23 cellular contexts compared by ENCODE assay signal in genomic region chr2:14285812-14286211, GRCh38.
DNase-seq lines count a peak whose midpoint lies in the region; TF ChIP-seq lines count a peak whose summit lies in the region.
"Had no signal": no experiment of that assay in that cellular context is flagged by ENCODE, and none has a peak within 500 bp of the region (broad histone marks: within the 10 kb centered on the region; RNA-seq: fewer than 3 reads in every experiment).

No MANE protein-coding gene starts in this region.

- WGBS in stomach, 5 donors = 20 to 38% (median 29%) methylated on average over 1 of the region's 1 CpG
- no CpG with 5 or more reads among the region's 1 CpG for WGBS in neuronal stem cell (ENCODE audit: extremely low coverage in 2 of 2, insufficient read length in 2 of 2, insufficient replicate concordance in 1 of 2), 2 donors

- no peak overlapping the region for H2AFZ ChIP-seq in neuronal stem cell (ENCODE audit: low read length)

- no peak overlapping the region for H3K4me2 ChIP-seq in neuronal stem cell (ENCODE audit: insufficient read depth, low read length, poor library complexity, severe bottlenecking)
- H3K4me2 ChIP-seq: BLaER1 treated with 17β-estradiol and CSF1 and Interleukin-3, amounts not matched to agents 10 nM and 100 nM had no signal

- H3K27ac ChIP-seq in stomach = peak overlapping the region in 4 of 5 donors; percentile 49 to 75 (median 60)
- no peak overlapping the region for H3K27ac ChIP-seq in neuronal stem cell (replicated peaks; ENCODE audit: low read length)
- H3K27ac ChIP-seq: BLaER1 treated with 17β-estradiol and CSF1 and Interleukin-3, amounts not matched to agents 10 nM and 100 nM; Peyer's patch; SJSA1 had no signal

- H2BK12ac ChIP-seq in neuronal stem cell (ENCODE audit: low read length) = no peak overlapping the region

- H3K4me3 ChIP-seq in epithelial cell of esophagus (ENCODE audit: low read length) (no peak overlapping the region), stomach (no peak overlapping the region), neuronal stem cell (ENCODE audit: low read length in 2 of 2) (no peak overlapping the region)
- H3K4me3 ChIP-seq: BLaER1 treated with 17β-estradiol and CSF1 and Interleukin-3, amounts not matched to agents 10 nM and 100 nM; Peyer's patch; SJSA1 had no signal

- TF ChIP-seq EP300 in stomach (IDR thresholded peaks at IDR 0.05) = no peak

- H3K79me1 ChIP-seq in neuronal stem cell (ENCODE audit: low read depth, low read length) = no peaks in the 10 kb centered on the region

- H3K36me3 ChIP-seq in stomach (no peaks in the 10 kb centered on the region), neuronal stem cell (replicated peaks in 1 of 2; ENCODE audit: control insufficient read depth in 2 of 2, insufficient read depth in 2 of 2, low read length in 2 of 2) (no peaks in the 10 kb centered on the region)
- H3K36me3 ChIP-seq: BLaER1 treated with 17β-estradiol and CSF1 and Interleukin-3, amounts not matched to agents 10 nM and 100 nM; Peyer's patch; SJSA1 had no signal

- DNase-seq in NCI-H146 treated with DMSO at 0.1 percent for 48 hours (lab: John Stamatoyannopoulos, UW; ENCODE audit: unreplicated experiment) (peak; percentile 11), NCI-H146 (lab: John Stamatoyannopoulos, UW) (no peak), SIG-M5 treated with dmso at 0.1 percent for 504 hours (lab: John Stamatoyannopoulos, UW; ENCODE audit: unreplicated experiment) (peak; percentile 5), SIG-M5 (lab: John Stamatoyannopoulos, UW) (no peak), epithelial cell of esophagus (ENCODE audit: low read depth) (peak; percentile 70), stomach (no peak), neuronal stem cell (ENCODE audit: low spot score) (no peak), iPS-NIHi7 (ENCODE audit: extremely low spot score) (no peak)
- DNase-seq: 8988T; Caco-2; CD4-positive, alpha-beta memory T cell; EL; GF-D8; KBM-7; NCI-H1092; NCI-H1436 treated with DMSO at 0.1 percent for 48 hours; NCI-H2029 treated with DMSO at 0.1 percent for 48 hours; NCI-H2171 treated with DMSO at 0.1 percent for 48 hours; NCI-H524; NK-92 treated with Interleukin-12 subunit alpha and Interleukin-12 subunit beta, amount 100 ng/mL, for 24 hours; Peyer's patch had no signal

- H3K4me1 ChIP-seq in stomach = peaks cover 0 to 13% (median 6%) of the 10 kb centered on the region in 4 donors
- H3K4me1 ChIP-seq in neuronal stem cell (ENCODE audit: control insufficient read depth in 2 of 2, insufficient read depth in 1 of 2, low read depth in 1 of 2, low read length in 2 of 2) = no peaks in the 10 kb centered on the region
- H3K4me1 ChIP-seq: BLaER1 treated with 17β-estradiol and CSF1 and Interleukin-3, amounts not matched to agents 10 nM and 100 nM; Caco-2; Peyer's patch; SJSA1 had no signal

- H3K4ac ChIP-seq in neuronal stem cell (ENCODE audit: low read length) = no peak overlapping the region

- intact Hi-C loops in stomach (cut with DNase I; ENCODE audit: low total_unique reads) = no loop called here

- no peak overlapping the region for H4K91ac ChIP-seq in neuronal stem cell (ENCODE audit: low read depth, low read length, poor library complexity)

- H3K9me3 ChIP-seq in stomach = no peaks in the 10 kb centered on the region
- no peaks in the 10 kb centered on the region for H3K9me3 ChIP-seq in neuronal stem cell (replicated peaks in 1 of 2; ENCODE audit: control insufficient read depth in 2 of 2, insufficient read depth in 1 of 2, low read depth in 1 of 2, low read length in 2 of 2)
- H3K9me3 ChIP-seq: BLaER1 treated with 17β-estradiol and CSF1 and Interleukin-3, amounts not matched to agents 10 nM and 100 nM; Caco-2; Peyer's patch had no signal

- H3K9ac ChIP-seq in neuronal stem cell (ENCODE audit: low read depth, low read length, poor library complexity) = no peak overlapping the region
- H3K9ac ChIP-seq: BLaER1 treated with 17β-estradiol and CSF1 and Interleukin-3, amounts not matched to agents 10 nM and 100 nM had no signal

- H3K14ac ChIP-seq in neuronal stem cell (ENCODE audit: low read length) = no peak overlapping the region

- no peak overlapping the region for H2BK5ac ChIP-seq in neuronal stem cell (ENCODE audit: low read length)

- H2BK120ac ChIP-seq in neuronal stem cell (ENCODE audit: low read depth, low read length) = no peak overlapping the region

- H3K23ac ChIP-seq in neuronal stem cell (ENCODE audit: low read depth, low read length, poor library complexity) = no peak overlapping the region

- TF ChIP-seq POLR2A in stomach (IDR thresholded peaks at IDR 0.05) = no peak

- H2BK15ac ChIP-seq in neuronal stem cell (ENCODE audit: low read length) = no peak overlapping the region

- H4K8ac ChIP-seq in neuronal stem cell (ENCODE audit: low read depth, low read length) = no peak overlapping the region

- TF ChIP-seq CTCF in epithelial cell of esophagus (IDR thresholded peaks at IDR 0.05; ENCODE audit: insufficient read depth, low read depth, low read length, missing control alignments) (no peak), stomach (IDR thresholded peaks at IDR 0.05) (no peak)

- H3K18ac ChIP-seq in neuronal stem cell (ENCODE audit: low read length) = no peak overlapping the region

- no peak overlapping the region for H2AK5ac ChIP-seq in neuronal stem cell (ENCODE audit: low read depth, low read length)

- no peaks in the 10 kb centered on the region for H3K27me3 ChIP-seq in stomach
- H3K27me3 ChIP-seq in neuronal stem cell (ENCODE audit: control insufficient read depth in 3 of 3, insufficient read depth in 3 of 3, low read depth in 1 of 3, low read length in 3 of 3) = no peaks in the 10 kb centered on the region
- H3K27me3 ChIP-seq: BLaER1 treated with 17β-estradiol and CSF1 and Interleukin-3, amounts not matched to agents 10 nM and 100 nM; Peyer's patch; SJSA1 had no signal

Comparison
In these comparisons a context has a peak if more than half of its experiments do, and no peak if none do; other contexts are left out.
1. DNase-seq: peak in NCI-H146 treated with DMSO at 0.1 percent for 48 hours (single experiment), SIG-M5 treated with dmso at 0.1 percent for 504 hours (single experiment) and epithelial cell of esophagus (single experiment); none in NCI-H146 (single experiment), SIG-M5 (single experiment), stomach (single experiment), neuronal stem cell (single experiment) and iPS-NIHi7 (single experiment).